21 cellular contexts compared by ENCODE assay signal in genomic region chr16:82091225-82091624, GRCh38. TPM values are rescaled to one million over a fixed set of nuclear protein-coding genes. Genes with fewer than 3 reads are reported as not detected.
DNase-seq lines count a peak whose midpoint lies in the region; ATAC-seq, FAIRE-seq and TF ChIP-seq lines count a peak whose summit lies in the region.
"Had no signal": no experiment of that assay in that cellular context is flagged by ENCODE, and none has a peak within 500 bp of the region (broad histone marks: within the 10 kb centered on the region; RNA-seq: fewer than 3 reads in every experiment).

No MANE protein-coding gene starts in this region.

- H3K4me3 ChIP-seq in GM23248: no peak overlapping the region
- no peak overlapping the region for H3K4me3 ChIP-seq in astrocyte of the cerebellum (ENCODE audit: low read depth, low read length)
- no peak overlapping the region for H3K4me3 ChIP-seq in uterus
- H3K4me3 ChIP-seq: Peyer's patch had no signal

- intact Hi-C loops in uterus (cut with DNase I; ENCODE audit: low total_unique reads): no loop called here

- WGBS in GM23248 (ENCODE audit: low coverage in 1 of 2, low lambda C conversion rate in 2 of 2, missing lambda C conversion rate in 2 of 2), 2 experiments: 95 to 96% methylated on average over 1 of the region's 1 CpG

- H3K9me2 ChIP-seq in GM23248 (ENCODE audit: insufficient read depth): no peaks in the 10 kb centered on the region

- H3K79me2 ChIP-seq in GM23248 (ENCODE audit: insufficient read depth): no peaks in the 10 kb centered on the region

- no peak overlapping the region for H2AFZ ChIP-seq in GM23248

- no peak for TF ChIP-seq POLR2A in uterus (IDR thresholded peaks at IDR 0.05)

- H3K9me3 ChIP-seq in GM23248 (ENCODE audit: low read depth) (no peaks in the 10 kb centered on the region), uterus (no peaks in the 10 kb centered on the region)
- H3K9me3 ChIP-seq: Peyer's patch had no signal

- no peaks in the 10 kb centered on the region for H3F3A ChIP-seq in GM23248 (ENCODE audit: insufficient read depth)

- H3K4me2 ChIP-seq in GM23248 (ENCODE audit: unreplicated experiment): peak overlapping the region; percentile 23

- H3K9ac ChIP-seq in GM23248: no peak overlapping the region

- H3K27me3 ChIP-seq in GM23248 (replicated peaks; ENCODE audit: insufficient read depth) (no peaks in the 10 kb centered on the region), foreskin keratinocyte (no peaks in the 10 kb centered on the region), uterus (no peaks in the 10 kb centered on the region)
- H3K27me3 ChIP-seq: Peyer's patch had no signal

- H3K4me1 ChIP-seq in GM23248 (ENCODE audit: insufficient read depth): peaks cover 31% of the 10 kb centered on the region
- H3K4me1 ChIP-seq in foreskin keratinocyte: peaks cover 19% of the 10 kb centered on the region
- H3K4me1 ChIP-seq in uterus: peaks cover 0 to 5% of the 10 kb centered on the region in 2 donors
- H3K4me1 ChIP-seq: Peyer's patch had no signal

- DNase-seq in GM23248 (peak; percentile 66), astrocyte of the cerebellum (ENCODE audit: low read depth) (peak; percentile 68), foreskin keratinocyte (peak in 1 of 2 donors; percentile 47), uterus (no peak), NCI-H1417 treated with DMSO at 0.1 percent for 48 hours (lab: John Stamatoyannopoulos, UW) (no peak), HTR-8/SVneo (ENCODE audit: insufficient read length, low spot score) (no peak), substantia nigra (lab: John Stamatoyannopoulos, UW) (no peak)
- DNase-seq: activated CD4-positive, alpha-beta T cell treated with anti-CD3 and anti-CD28 coated beads, Interleukin-2, amount 50 U/mL, for 1 hour; activated naive CD4-positive, alpha-beta T cell treated with anti-CD3 and anti-CD28 coated beads, Interleukin-2, amount 50 U/mL, for 16 hours; activated T-cell treated with anti-CD3 and anti-CD28 coated beads for 4 hours; CD8-positive, alpha-beta memory T cell; NCI-H1092 treated with DMSO at 0.1 percent for 48 hours; NCI-H2171; NCI-H748 treated with DMSO at 0.1 percent for 48 hours; nucleus accumbens; Peyer's patch; stimulated activated CD4-positive, alpha-beta T cell treated with anti-CD3 and anti-CD28 coated beads, Interleukin-4, amount 100 ng/mL, for 1 hour had no signal

- no peaks in the 10 kb centered on the region for H4K20me1 ChIP-seq in GM23248 (ENCODE audit: insufficient read depth)

- H3K27ac ChIP-seq in GM23248 (no peak overlapping the region), foreskin keratinocyte (no peak overlapping the region), uterus (peak overlapping the region; percentile 31 to 54), substantia nigra (ENCODE audit: low read depth, low read length, poor library complexity, severe bottlenecking) (no peak overlapping the region)
- H3K27ac ChIP-seq: Peyer's patch had no signal

- TF ChIP-seq CTCF in astrocyte of the cerebellum (IDR thresholded peaks at IDR 0.05; ENCODE audit: low read depth, low read length, missing control alignments) (no peak), foreskin keratinocyte (conservative IDR thresholded peaks at IDR 0.05) (no peak), uterus (IDR thresholded peaks at IDR 0.05) (no peak)

- FAIRE-seq in HTR-8/SVneo (lab: Jason Lieb, UNC): no peak
- FAIRE-seq: endometrium, islet of Langerhans, TTC549 had no signal

- H3K36me3 ChIP-seq in GM23248 (ENCODE audit: low read depth) (no peaks in the 10 kb centered on the region), uterus (no peaks in the 10 kb centered on the region)

- in situ Hi-C loops in GM23248 (cut with MboI): no loop called here
- in situ Hi-C loops in astrocyte of the cerebellum (cut with HindIII; ENCODE audit: low sequenced_read_pairs): no loop called here

- ATAC-seq in foreskin keratinocyte: peak; percentile 35
- ATAC-seq: sciatic nerve had no signal

RNA-seq across cellular contexts. Expression of gene HSD17B2, which starts 56.2 kb away (rescaled TPM):
- total RNA-seq in GM23248 (2014; rRNA removed; shearing (Covaris generic)): not detected in 2 replicates
- 0.39 TPM in 1 of 2 replicates, not detected in the other for polyA plus RNA-seq in GM23248 (2016; fragmentation: Nextera tagmentation; extraction: Ambion mirVana)
- total RNA-seq in foreskin keratinocyte: 1.3 and 1.6 TPM in 2 replicates
- 1.5 and 2.0 TPM in 2 replicates for polyA plus RNA-seq in foreskin keratinocyte
- under 1 TPM in 1 of 4 donors, not detected in 3; 0.14 TPM for total RNA-seq in uterus
- total RNA-seq: CD8-positive, alpha-beta memory T cell; sciatic nerve had no signal

Comparison
In these comparisons a context has a peak if more than half of its experiments do, and no peak if none do; other contexts are left out.
1. DNase-seq: peak in GM23248 (single experiment) and astrocyte of the cerebellum (single experiment); none in uterus (0 of 2), NCI-H1417 treated with DMSO at 0.1 percent for 48 hours (single experiment), HTR-8/SVneo (single experiment) and substantia nigra (0 of 49).
2. H3K27ac ChIP-seq: peak in uterus (2 of 2); none in GM23248 (single experiment), foreskin keratinocyte (single experiment) and substantia nigra (single experiment).